21 cellular contexts compared by ENCODE assay signal in the genomic region with DNA sequence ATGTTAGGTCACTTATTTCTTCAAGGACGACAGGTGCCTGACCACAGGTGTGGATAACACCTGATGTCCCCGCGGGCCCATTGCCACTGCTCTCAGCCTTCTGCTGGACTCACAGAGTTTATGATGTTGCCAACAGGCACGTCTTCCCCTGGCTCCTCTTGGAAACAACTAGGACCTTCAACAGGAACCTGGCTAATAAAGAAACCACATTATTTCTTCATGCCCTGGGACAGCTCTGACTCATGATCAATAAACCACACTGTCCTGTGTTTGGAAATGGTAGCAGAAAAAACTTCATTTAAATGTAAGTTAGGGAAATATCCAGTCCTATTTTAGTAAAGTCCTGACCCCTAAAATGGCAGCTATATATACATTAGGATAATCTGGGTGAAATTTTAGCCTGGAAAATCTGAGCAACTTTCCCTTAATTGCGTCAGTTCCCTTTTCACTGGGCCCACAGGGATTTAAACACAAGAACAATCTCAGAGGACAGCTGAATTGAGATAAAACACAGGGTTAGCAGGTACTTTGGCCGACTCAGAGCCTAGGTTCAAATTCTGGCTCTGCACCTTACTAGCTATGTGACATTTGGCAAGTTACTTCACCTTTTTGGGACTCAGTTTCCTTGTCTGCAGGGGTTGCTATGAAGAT.
A peak's percentile ranks its signal among the peaks of the same experiment; 100 is the strongest.
DNase-seq lines count a peak whose midpoint lies in the region; ATAC-seq, FAIRE-seq and TF ChIP-seq lines count a peak whose summit lies in the region.
"Had no signal": no experiment of that assay in that cellular context is flagged by ENCODE, and none has a peak within 500 bp of the region (broad histone marks: within the 10 kb centered on the region; RNA-seq: fewer than 3 reads in every experiment).

No MANE protein-coding gene starts in this region.

- peaks cover 10 to 36% of the 10 kb centered on the region in 2 donors for H3K4me1 Mint-ChIP-seq in stimulated activated naive B cell treated with anti-CD40 and anti-IgM and Interleukin-4, amounts not matched to agents 10 μg/mL and 1 μg/mL and 100 μg/mL, for 72 hours
- H3K4me1 Mint-ChIP-seq: activated CD8-positive, alpha-beta memory T cell treated with anti-CD3 and anti-CD28 coated beads, Interleukin-2, amount 10 ng/mL, durations not matched to agents 7 days and 5 days; stimulated activated effector memory CD8-positive, alpha-beta T cell treated with anti-CD3 and anti-CD28 coated beads, Interleukin-12 subunit alpha, Interleukin-12 subunit beta, amount 100 ng/mL, for 72 hours had no signal

- H3F3A ChIP-seq in GM23248 (ENCODE audit: insufficient read depth), result no peaks in the 10 kb centered on the region

- in situ Hi-C loops in GM23248 (cut with MboI), result no loop called here

- H3K9ac ChIP-seq in GM23248 (no peak overlapping the region), kidney (ENCODE audit: low read length in 2 of 2) (no peak overlapping the region)

- WGBS in GM23248 (ENCODE audit: low coverage in 1 of 2, low lambda C conversion rate in 2 of 2, missing lambda C conversion rate in 2 of 2), 2 experiments, result 68 to 75% methylated on average over 6 of the region's 6 CpGs

- H4K20me1 ChIP-seq in GM23248 (ENCODE audit: insufficient read depth), result no peaks in the 10 kb centered on the region

- no peak for TF ChIP-seq CTCF in choroid plexus epithelial cell (conservative IDR thresholded peaks at IDR 0.05; ENCODE audit: low read depth, low read length)
- no peak for TF ChIP-seq CTCF in kidney (IDR thresholded peaks at IDR 0.05; ENCODE audit: borderline replicate concordance, extremely low read depth, insufficient read depth)

- H3K4me1 ChIP-seq in GM23248 (ENCODE audit: insufficient read depth) (0 out of 2 replicates have a peak, but pooled peaks cover 6% of the 10 kb centered on the region), kidney (ENCODE audit: control insufficient read depth in 1 of 2, insufficient read depth in 1 of 2, low read depth in 1 of 2, low read length in 2 of 2) (peaks cover 0 to under 1% of the 10 kb centered on the region in 2 donors)
- H3K4me1 ChIP-seq: HAP-1 had no signal

- FAIRE-seq in kidney (lab: Jason Lieb, UNC), result no peak

- H2AFZ ChIP-seq in GM23248, result no peak overlapping the region

- intact Hi-C loops in kidney (cut with DNase I), result no loop called here

- no peak overlapping the region for H3K27ac Mint-ChIP-seq in stimulated activated naive B cell treated with anti-CD40 and anti-IgM and Interleukin-4, amounts not matched to agents 10 μg/mL and 1 μg/mL and 100 μg/mL, for 72 hours
- H3K27ac Mint-ChIP-seq: activated CD8-positive, alpha-beta memory T cell treated with anti-CD3 and anti-CD28 coated beads, Interleukin-2, amount 10 ng/mL, durations not matched to agents 7 days and 5 days; stimulated activated effector memory CD8-positive, alpha-beta T cell treated with anti-CD3 and anti-CD28 coated beads, Interleukin-12 subunit alpha, Interleukin-12 subunit beta, amount 100 ng/mL, for 72 hours; WTC11 had no signal

- H3K27ac ChIP-seq in GM23248, result no peak overlapping the region
- H3K27ac ChIP-seq in kidney (ENCODE audit: low read depth in 2 of 2, low read length in 2 of 2), result no peak overlapping the region

- H3K4me3 ChIP-seq in GM23248, result no peak overlapping the region
- H3K4me3 ChIP-seq in choroid plexus epithelial cell (ENCODE audit: low read depth, low read length), result no peak overlapping the region
- H3K4me3 ChIP-seq in kidney (ENCODE audit: low read length in 2 of 2), result no peak overlapping the region
- H3K4me3 ChIP-seq: HAP-1, lung had no signal

- H3K27me3 Mint-ChIP-seq in stimulated activated naive B cell treated with anti-CD40 and anti-IgM and Interleukin-4, amounts not matched to agents 10 μg/mL and 1 μg/mL and 100 μg/mL, for 72 hours, result peaks cover 0 to 6% of the 10 kb centered on the region in 2 donors

- H3K36me3 Mint-ChIP-seq in stimulated activated naive B cell treated with anti-CD40 and anti-IgM and Interleukin-4, amounts not matched to agents 10 μg/mL and 1 μg/mL and 100 μg/mL, for 72 hours, result no peaks in the 10 kb centered on the region
- H3K36me3 Mint-ChIP-seq: activated CD8-positive, alpha-beta memory T cell treated with anti-CD3 and anti-CD28 coated beads, Interleukin-2, amount 10 ng/mL, durations not matched to agents 7 days and 5 days; stimulated activated effector memory CD8-positive, alpha-beta T cell treated with anti-CD3 and anti-CD28 coated beads, Interleukin-12 subunit alpha, Interleukin-12 subunit beta, amount 100 ng/mL, for 72 hours; WTC11 had no signal

- H3K79me2 ChIP-seq in GM23248 (ENCODE audit: insufficient read depth), result no peaks in the 10 kb centered on the region

- no peaks in the 10 kb centered on the region for H3K9me3 ChIP-seq in GM23248 (ENCODE audit: low read depth)
- no peaks in the 10 kb centered on the region for H3K9me3 ChIP-seq in kidney (ENCODE audit: control insufficient read depth in 1 of 2, low read length in 2 of 2)
- H3K9me3 ChIP-seq: HAP-1 had no signal

- H3K36me3 ChIP-seq in GM23248 (ENCODE audit: low read depth) (no peaks in the 10 kb centered on the region), kidney (ENCODE audit: control insufficient read depth in 1 of 2, insufficient read depth in 2 of 2, low read length in 2 of 2) (no peaks in the 10 kb centered on the region)
- H3K36me3 ChIP-seq: HAP-1 had no signal

- H3K9me2 ChIP-seq in GM23248 (ENCODE audit: insufficient read depth), result no peaks in the 10 kb centered on the region

- ATAC-seq in stimulated activated naive B cell treated with anti-CD40 and anti-IgM and Interleukin-4, amounts not matched to agents 10 μg/mL and 1 μg/mL and 100 μg/mL, for 72 hours (replicated peaks), result peak; percentile 65 to 78
- no peak for ATAC-seq in HG03342 (IDR thresholded peaks at IDR 0.05; ENCODE audit: unreplicated experiment)
- ATAC-seq in esophagus mucosa, result no peak
- ATAC-seq: activated CD8-positive, alpha-beta memory T cell treated with anti-CD3 and anti-CD28 coated beads, Interleukin-2, amount 10 ng/mL, durations not matched to agents 7 days and 5 days; sciatic nerve; SK-N-SH treated with all-trans-retinoic acid at 6 μM for 48 hours; stimulated activated effector memory CD8-positive, alpha-beta T cell treated with anti-CD3 and anti-CD28 coated beads, Interleukin-12 subunit alpha, Interleukin-12 subunit beta, amount 100 ng/mL, for 72 hours; WTC11 had no signal

- H3K9me3 Mint-ChIP-seq in stimulated activated naive B cell treated with anti-CD40 and anti-IgM and Interleukin-4, amounts not matched to agents 10 μg/mL and 1 μg/mL and 100 μg/mL, for 72 hours, result no peaks in the 10 kb centered on the region
- H3K9me3 Mint-ChIP-seq: stimulated activated effector memory CD8-positive, alpha-beta T cell treated with anti-CD3 and anti-CD28 coated beads, Interleukin-12 subunit alpha, Interleukin-12 subunit beta, amount 100 ng/mL, for 72 hours; WTC11 had no signal

- peak; percentile 78 for DNase-seq in GM23248
- peak; percentile 21 for DNase-seq in OCI-M1 (lab: John Stamatoyannopoulos, UW)
- DNase-seq in choroid plexus epithelial cell (ENCODE audit: low read depth), result peak; percentile 53
- DNase-seq in stimulated activated naive B cell treated with anti-CD40 and anti-IgM and Interleukin-4, amounts not matched to agents 10 μg/mL and 1 μg/mL and 100 μg/mL, for 72 hours, result no peak
- no peak for DNase-seq in activated CD4-positive, alpha-beta T cell treated with anti-CD3 and anti-CD28 coated beads for 4 hours
- DNase-seq in kidney, result no peak
- DNase-seq: activated CD8-positive, alpha-beta memory T cell treated with anti-CD3 and anti-CD28 coated beads, Interleukin-2, amount 10 ng/mL, durations not matched to agents 7 days and 5 days; activated naive CD4-positive, alpha-beta T cell treated with Interleukin-2 at 50 U/mL for 16 hours; cerebellar nuclear complex; COR-L47; NCI-H2029 treated with DMSO at 0.1 percent for 48 hours; NCI-H774; stimulated activated CD4-positive, alpha-beta T cell treated with anti-CD3 and anti-CD28 coated beads, Interleukin-4, amount 100 ng/mL, for 4 hours had no signal

- no peak overlapping the region for H3K4me2 ChIP-seq in GM23248 (ENCODE audit: unreplicated experiment)

- no peak overlapping the region for H3K4me3 Mint-ChIP-seq in stimulated activated naive B cell treated with anti-CD40 and anti-IgM and Interleukin-4, amounts not matched to agents 10 μg/mL and 1 μg/mL and 100 μg/mL, for 72 hours
- H3K4me3 Mint-ChIP-seq: activated CD8-positive, alpha-beta memory T cell treated with anti-CD3 and anti-CD28 coated beads, Interleukin-2, amount 10 ng/mL, durations not matched to agents 7 days and 5 days; stimulated activated effector memory CD8-positive, alpha-beta T cell treated with anti-CD3 and anti-CD28 coated beads, Interleukin-12 subunit alpha, Interleukin-12 subunit beta, amount 100 ng/mL, for 72 hours; WTC11 had no signal

- peaks cover 4% of the 10 kb centered on the region; the same call in 1 of the 2 replicates for H3K27me3 ChIP-seq in GM23248 (replicated peaks; ENCODE audit: insufficient read depth)

Comparison
In these comparisons a context has a peak if more than half of its experiments do, and no peak if none do; other contexts are left out.
1. DNase-seq: peak in GM23248 (single experiment), OCI-M1 (single experiment) and choroid plexus epithelial cell (single experiment); none in stimulated activated naive B cell treated with anti-CD40 and anti-IgM and Interleukin-4, amounts not matched to agents 10 μg/mL and 1 μg/mL and 100 μg/mL, for 72 hours (single experiment), activated CD4-positive, alpha-beta T cell treated with anti-CD3 and anti-CD28 coated beads for 4 hours (0 of 2) and kidney (single experiment).
2. ATAC-seq: peak in stimulated activated naive B cell treated with anti-CD40 and anti-IgM and Interleukin-4, amounts not matched to agents 10 μg/mL and 1 μg/mL and 100 μg/mL, for 72 hours (2 of 2); none in HG03342 (single experiment) and esophagus mucosa (single experiment).